10 cellular contexts compared by ENCODE assay signal in genomic region chr22:23068832-23069385, GRCh38. TPM values are rescaled to one million over a fixed set of nuclear protein-coding genes. Genes with fewer than 3 reads are reported as not detected.
DNase-seq lines count a peak whose midpoint lies in the region; ATAC-seq and TF ChIP-seq lines count a peak whose summit lies in the region.
"Had no signal": no experiment of that assay in that cellular context is flagged by ENCODE, and none has a peak within 500 bp of the region (broad histone marks: within the 10 kb centered on the region; RNA-seq: fewer than 3 reads in every experiment).

No MANE protein-coding gene starts in this region.

- no peaks in the 10 kb centered on the region for H3K79me2 ChIP-seq in mesendoderm (ENCODE audit: control insufficient read depth, insufficient read depth, low read length)

- peaks cover 2% of the 10 kb centered on the region for H3K79me1 ChIP-seq in mesendoderm (ENCODE audit: low read length)

- no peak overlapping the region for H2BK15ac ChIP-seq in mesendoderm (replicated peaks; ENCODE audit: low read depth)

- no peak for DNase-seq in activated naive CD4-positive, alpha-beta T cell treated with anti-CD3 and anti-CD28 coated beads for 36 hours
- DNase-seq in activated naive CD4-positive, alpha-beta T cell (lab: John Stamatoyannopoulos, UW), result no peak
- no peak for DNase-seq in activated T-helper 1 cell treated with anti-CD3 and anti-CD28 coated beads, Interleukin-12 subunit alpha, Interleukin-12 subunit beta, Interleukin-2, Interleukin-4 antibody, amounts not matched to agents 30 ng/mL and 10 ng/mL and 1 ng/mL, durations not matched to agents 14 hours and 24 hours and 36 hours (ENCODE audit: low spot score)
- peak; percentile 39 for DNase-seq in mesendoderm
- DNase-seq in transverse colon, result peak; percentile 3
- DNase-seq in OCI-M2 (lab: John Stamatoyannopoulos, UW; ENCODE audit: unreplicated experiment), result no peak
- DNase-seq: activated CD4-positive, alpha-beta memory T cell treated with anti-CD3 and anti-CD28 coated beads, Interleukin-2, amount 10 ng/mL, durations not matched to agents 7 days and 5 days; mesenchymal stem cell had no signal

- H3K9ac ChIP-seq in mesendoderm (ENCODE audit: low read length), result no peak overlapping the region

- no peaks in the 10 kb centered on the region for H3K36me3 ChIP-seq in mesendoderm (ENCODE audit: control insufficient read depth, insufficient read depth, low read length)
- H3K36me3 ChIP-seq in transverse colon, result no peaks in the 10 kb centered on the region

- peaks cover 3% of the 10 kb centered on the region for H3K4me1 Mint-ChIP-seq in activated naive CD4-positive, alpha-beta T cell treated with anti-CD3 and anti-CD28 coated beads for 36 hours (ENCODE audit: low read depth)
- H3K4me1 Mint-ChIP-seq in activated T-helper 1 cell treated with anti-CD3 and anti-CD28 coated beads, Interleukin-12 subunit alpha, Interleukin-12 subunit beta, Interleukin-2, Interleukin-4 antibody, amounts not matched to agents 30 ng/mL and 10 ng/mL and 1 ng/mL, durations not matched to agents 14 hours and 24 hours and 36 hours (ENCODE audit: low read depth), result no peaks in the 10 kb centered on the region

- H3K4me2 ChIP-seq in mesendoderm (ENCODE audit: low read length), result no peak overlapping the region

- H2BK120ac ChIP-seq in mesendoderm (ENCODE audit: low read depth, low read length), result no peak overlapping the region

- no peak overlapping the region for H3K4ac ChIP-seq in mesendoderm (ENCODE audit: low read depth, low read length)

- H3K4me3 Mint-ChIP-seq in activated naive CD4-positive, alpha-beta T cell treated with anti-CD3 and anti-CD28 coated beads for 36 hours, result peak overlapping the region; percentile 26
- peak overlapping the region; percentile 75 for H3K4me3 Mint-ChIP-seq in activated T-helper 1 cell treated with anti-CD3 and anti-CD28 coated beads, Interleukin-12 subunit alpha, Interleukin-12 subunit beta, Interleukin-2, Interleukin-4 antibody, amounts not matched to agents 30 ng/mL and 10 ng/mL and 1 ng/mL, durations not matched to agents 14 hours and 24 hours and 36 hours

- H3K27ac Mint-ChIP-seq in activated naive CD4-positive, alpha-beta T cell treated with anti-CD3 and anti-CD28 coated beads for 36 hours, result no peak overlapping the region
- H3K27ac Mint-ChIP-seq in activated T-helper 1 cell treated with anti-CD3 and anti-CD28 coated beads, Interleukin-12 subunit alpha, Interleukin-12 subunit beta, Interleukin-2, Interleukin-4 antibody, amounts not matched to agents 30 ng/mL and 10 ng/mL and 1 ng/mL, durations not matched to agents 14 hours and 24 hours and 36 hours, result no peak overlapping the region
- H3K27ac Mint-ChIP-seq: activated CD4-positive, alpha-beta memory T cell treated with anti-CD3 and anti-CD28 coated beads, Interleukin-2, amount 10 ng/mL, durations not matched to agents 7 days and 5 days had no signal

- in situ Hi-C loops in transverse colon (cut with MboI; ENCODE audit: low pct_ligation_motif_present in 1 of 4, low pct_unique_long_range_greater_than_20kb in 1 of 4, low sequenced_read_pairs in 3 of 4), result no loop called here

- H4K8ac ChIP-seq in mesendoderm (ENCODE audit: low read depth, low read length), result no peak overlapping the region

- no peak overlapping the region for H2AK5ac ChIP-seq in mesendoderm (ENCODE audit: low read length)

- H3K18ac ChIP-seq in mesendoderm (ENCODE audit: low read length), result no peak overlapping the region

- no peak for TF ChIP-seq CTCF in transverse colon (IDR thresholded peaks at IDR 0.05)

- no peak for TF ChIP-seq POLR2A in transverse colon (IDR thresholded peaks at IDR 0.05)

- peaks cover 6% of the 10 kb centered on the region for H3K27me3 ChIP-seq in mesendoderm (ENCODE audit: insufficient read depth, low read length, poor library complexity)
- H3K27me3 ChIP-seq in transverse colon, result peaks cover 22% of the 10 kb centered on the region

- H3K9me3 Mint-ChIP-seq in activated naive CD4-positive, alpha-beta T cell treated with anti-CD3 and anti-CD28 coated beads for 36 hours, result no peaks in the 10 kb centered on the region
- no peaks in the 10 kb centered on the region for H3K9me3 Mint-ChIP-seq in activated T-helper 1 cell treated with anti-CD3 and anti-CD28 coated beads, Interleukin-12 subunit alpha, Interleukin-12 subunit beta, Interleukin-2, Interleukin-4 antibody, amounts not matched to agents 30 ng/mL and 10 ng/mL and 1 ng/mL, durations not matched to agents 14 hours and 24 hours and 36 hours
- H3K9me3 Mint-ChIP-seq: activated CD4-positive, alpha-beta memory T cell treated with anti-CD3 and anti-CD28 coated beads, Interleukin-2, amount 10 ng/mL, durations not matched to agents 7 days and 5 days had no signal

- WGBS in mesendoderm (ENCODE audit: extremely low coverage, insufficient coverage, low lambda C conversion rate), result no CpG with 5 or more reads among the region's 8 CpGs
- WGBS in transverse colon (ENCODE audit: low coverage in 1 of 2), 2 donors, result 80% methylated on average over 8 of the region's 8 CpGs; no CpG with 5 or more reads in 1 of the 2 donors

- H4K5ac ChIP-seq in mesendoderm (ENCODE audit: low read length), result no peak overlapping the region

- no peak overlapping the region for H3K23ac ChIP-seq in mesendoderm (ENCODE audit: low read length)

- H3K27me3 Mint-ChIP-seq in activated naive CD4-positive, alpha-beta T cell treated with anti-CD3 and anti-CD28 coated beads for 36 hours (ENCODE audit: low read depth), result peaks cover 3% of the 10 kb centered on the region
- H3K27me3 Mint-ChIP-seq in activated T-helper 1 cell treated with anti-CD3 and anti-CD28 coated beads, Interleukin-12 subunit alpha, Interleukin-12 subunit beta, Interleukin-2, Interleukin-4 antibody, amounts not matched to agents 30 ng/mL and 10 ng/mL and 1 ng/mL, durations not matched to agents 14 hours and 24 hours and 36 hours (ENCODE audit: insufficient read depth), result peaks cover 32% of the 10 kb centered on the region

- CTCF ChIA-PET in activated naive CD4-positive, alpha-beta T cell treated with anti-CD3 and anti-CD28 coated beads for 36 hours (lab: Charles Lee), result interaction anchor here (1.1 to 1.5 kb wide), 2 partner anchors 50 to 109 kb away, joined by 3 to 4 read pairs; no protein-coding TSS in a partner anchor

- H3K4me1 ChIP-seq in mesendoderm (ENCODE audit: control insufficient read depth, low read depth, low read length) (no peaks in the 10 kb centered on the region), transverse colon (peaks cover 5 to 16% (median 15%) of the 10 kb centered on the region in 4 donors)

- no peak overlapping the region for H3K56ac ChIP-seq in mesendoderm (ENCODE audit: low read length)

- no peaks in the 10 kb centered on the region for H3K36me3 Mint-ChIP-seq in activated naive CD4-positive, alpha-beta T cell treated with anti-CD3 and anti-CD28 coated beads for 36 hours (ENCODE audit: low read depth)
- no peaks in the 10 kb centered on the region for H3K36me3 Mint-ChIP-seq in activated T-helper 1 cell treated with anti-CD3 and anti-CD28 coated beads, Interleukin-12 subunit alpha, Interleukin-12 subunit beta, Interleukin-2, Interleukin-4 antibody, amounts not matched to agents 30 ng/mL and 10 ng/mL and 1 ng/mL, durations not matched to agents 14 hours and 24 hours and 36 hours (ENCODE audit: low read depth)

- intact Hi-C loops in activated naive CD4-positive, alpha-beta T cell treated with anti-CD3 and anti-CD28 coated beads for 36 hours (cut with micrococcal nuclease), result no loop called here
- intact Hi-C loops in activated T-helper 1 cell treated with anti-CD3 and anti-CD28 coated beads, Interleukin-12 subunit alpha, Interleukin-12 subunit beta, Interleukin-2, Interleukin-4 antibody, amounts not matched to agents 30 ng/mL and 10 ng/mL and 1 ng/mL, durations not matched to agents 14 hours and 24 hours and 36 hours (cut with micrococcal nuclease), result no loop called here
- intact Hi-C loops in transverse colon (cut with DNase I; ENCODE audit: low total_unique reads), result no loop called here

- no peak overlapping the region for H3K27ac ChIP-seq in mesendoderm (ENCODE audit: low read depth, low read length)
- no peak overlapping the region for H3K27ac ChIP-seq in transverse colon

- ATAC-seq in HG03565 (IDR thresholded peaks at IDR 0.05; ENCODE audit: unreplicated experiment) (no peak), HG02973 (IDR thresholded peaks at IDR 0.05; ENCODE audit: unreplicated experiment) (no peak)

- H3K4me3 ChIP-seq in mesendoderm (ENCODE audit: low read length) (no peak overlapping the region), transverse colon (no peak overlapping the region)

- no peak for TF ChIP-seq EP300 in transverse colon (IDR thresholded peaks at IDR 0.05; ENCODE audit: low read depth)

- no peak overlapping the region for H2BK5ac ChIP-seq in mesendoderm (ENCODE audit: low read length)

- H3K9me3 ChIP-seq in transverse colon, result no peaks in the 10 kb centered on the region

RNA-seq across cellular contexts. Expression of gene GNAZ, which starts 1.4 kb away (rescaled TPM):
- 1 to 10 TPM; 1.1 to 1.8 TPM for total RNA-seq in activated naive CD4-positive, alpha-beta T cell treated with anti-CD3 and anti-CD28 coated beads for 36 hours
- 0.75 and 0.93 TPM in 2 replicates for total RNA-seq in activated T-helper 1 cell treated with anti-CD3 and anti-CD28 coated beads, Interleukin-12 subunit alpha, Interleukin-12 subunit beta, Interleukin-2, Interleukin-4 antibody, amounts not matched to agents 30 ng/mL and 10 ng/mL and 1 ng/mL, durations not matched to agents 14 hours and 24 hours and 36 hours
- 4.0 TPM for polyA plus RNA-seq in mesendoderm (2013, experiment 1 of 2)
- polyA plus RNA-seq in mesendoderm (2013, experiment 2 of 2), result 3.9 TPM
- total RNA-seq in transverse colon, result 10 to 100 TPM in 2 of 4 donors, 1 to 10 TPM in 2; 2.7 to 14.7 (median 7.8) TPM

Comparison
In these comparisons a context has a peak if more than half of its experiments do, and no peak if none do; other contexts are left out.
1. DNase-seq: peak in mesendoderm (single experiment) and transverse colon (single experiment); none in activated naive CD4-positive, alpha-beta T cell treated with anti-CD3 and anti-CD28 coated beads for 36 hours (single experiment), activated naive CD4-positive, alpha-beta T cell (0 of 4), activated T-helper 1 cell treated with anti-CD3 and anti-CD28 coated beads, Interleukin-12 subunit alpha, Interleukin-12 subunit beta, Interleukin-2, Interleukin-4 antibody, amounts not matched to agents 30 ng/mL and 10 ng/mL and 1 ng/mL, durations not matched to agents 14 hours and 24 hours and 36 hours (single experiment) and OCI-M2 (single experiment).